19 cellular contexts compared by ENCODE assay signal in the genomic region with DNA sequence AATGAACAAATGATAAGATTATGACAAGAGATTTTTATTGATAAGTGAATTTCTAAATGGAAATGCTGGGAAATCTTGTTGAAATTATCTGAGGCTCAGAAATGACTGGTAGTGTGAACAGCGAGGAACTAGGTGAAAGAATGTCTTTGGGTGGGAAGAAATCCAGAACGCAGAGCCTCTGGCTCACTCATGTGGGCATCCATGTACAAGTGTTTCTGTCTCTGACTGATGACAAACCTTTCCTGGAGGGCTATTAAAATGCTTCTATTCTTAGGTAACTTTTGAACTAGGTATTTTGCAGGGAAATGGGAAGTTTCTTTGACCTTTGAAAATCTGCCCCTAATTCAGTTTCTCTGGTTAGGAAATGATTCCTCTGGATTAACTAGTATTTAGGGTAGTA.
"Had no signal": no experiment of that assay in that cellular context is flagged by ENCODE, and none has a peak within 500 bp of the region (broad histone marks: within the 10 kb centered on the region; RNA-seq: fewer than 3 reads in every experiment).

No MANE protein-coding gene starts in this region.

- H3K27ac ChIP-seq: cardiac muscle cell, neutrophil, pancreas, thyroid gland had no signal

- H3K36me3 ChIP-seq: cardiac muscle cell, neutrophil, pancreas, thyroid gland had no signal

- FAIRE-seq: endothelial cell of umbilical vein, pancreas had no signal

- H3K9me3 ChIP-seq: neutrophil, pancreas, thyroid gland had no signal

- ATAC-seq: activated CD4-positive, CD25-positive, alpha-beta regulatory T cell treated with anti-CD3 and anti-CD28 coated beads, Interleukin-2, amount 50 U/mL, for 24 hours; activated naive CD8-positive, alpha-beta T cell treated with anti-CD3 and anti-CD28 coated beads, Interleukin-2, amount 50 U/mL, for 24 hours; natural killer cell; pancreas; T-helper 17 cell had no signal

- H3K4me1 ChIP-seq: thyroid gland had no signal

- H3K27me3 ChIP-seq: cardiac muscle cell, neutrophil, pancreas, thyroid gland had no signal

- DNase-seq: activated CD4-positive, alpha-beta T cell treated with anti-CD3 and anti-CD28 coated beads, Interleukin-2, amount 50 U/mL, for 1 hour; activated CD8-positive, alpha-beta memory T cell treated with anti-CD3 and anti-CD28 coated beads, Interleukin-2, amount 50 U/mL, for 4 hours; activated effector memory CD4-positive, alpha-beta T cell treated with Interleukin-2 at 50 U/mL for 16 hours; activated naive CD4-positive, alpha-beta T cell treated with anti-CD3 and anti-CD28 coated beads, Interleukin-2, amount 10 ng/mL, durations not matched to agents 7 days and 5 days; activated naive CD8-positive, alpha-beta T cell treated with anti-CD3 and anti-CD28 coated beads, Interleukin-2, amount 50 U/mL, for 24 hours; activated T-cell treated with anti-CD3 and anti-CD28 coated beads, Interleukin-2, amount 50 U/mL, for 48 hours; dermis blood vessel endothelial cell; effector memory CD4-positive, alpha-beta T cell; mesendoderm; natural killer cell; pancreas; stimulated activated CD4-positive, alpha-beta T cell treated with anti-CD3 and anti-CD28 coated beads, Interleukin-2, amount 100 ng/mL, for 24 hours; stimulated activated naive CD4-positive, alpha-beta T cell treated with Interleukin-2 at 50 U/mL for 16 hours; T-helper 17 cell; thyroid gland had no signal

- H3K4me3 ChIP-seq: cardiac muscle cell, pancreas, thyroid gland had no signal
